ENCODE assay signal across 27 cellular contexts in genomic region chr6:15279047-15279661, GRCh38. TPM values are rescaled to one million over a fixed set of nuclear protein-coding genes. Genes with fewer than 3 reads are reported as not detected.
DNase-seq lines count a peak whose midpoint lies in the region; ATAC-seq and TF ChIP-seq lines count a peak whose summit lies in the region.
"Had no signal": no experiment of that assay in that cellular context is flagged by ENCODE, and none has a peak within 500 bp of the region (broad histone marks: within the 10 kb centered on the region; RNA-seq: fewer than 3 reads in every experiment).

No MANE protein-coding gene starts in this region.

- H3K9me2 ChIP-seq in hepatocyte (replicated peaks; ENCODE audit: insufficient read depth) = no peaks in the 10 kb centered on the region

- no peaks in the 10 kb centered on the region for H3K9me3 ChIP-seq in SK-N-MC (ENCODE audit: low read depth, low read length)
- no peaks in the 10 kb centered on the region for H3K9me3 ChIP-seq in hepatocyte (ENCODE audit: low read depth)
- H3K9me3 ChIP-seq in heart right ventricle = no peaks in the 10 kb centered on the region
- H3K9me3 ChIP-seq: right atrium auricular region had no signal

- H3K36me3 Mint-ChIP-seq in activated naive CD4-positive, alpha-beta T cell treated with anti-CD3 and anti-CD28 coated beads, Interleukin-2, amount 50 U/mL, for 24 hours = peaks cover 5% of the 10 kb centered on the region
- peaks cover 18% of the 10 kb centered on the region for H3K36me3 Mint-ChIP-seq in activated naive CD4-positive, alpha-beta T cell treated with anti-CD3 and anti-CD28 coated beads, Interleukin-2, amount 10 ng/mL, durations not matched to agents 7 days and 5 days
- peaks cover 7% of the 10 kb centered on the region for H3K36me3 Mint-ChIP-seq in stimulated activated memory B cell treated with anti-CD40 and anti-IgM and Interleukin-4, amounts not matched to agents 10 μg/mL and 1 μg/mL and 100 μg/mL, for 72 hours

- peak overlapping the region; percentile 11; the same call in 1 of the 2 replicates for H3K4me3 ChIP-seq in SK-N-MC
- no peak overlapping the region for H3K4me3 ChIP-seq in hepatocyte
- H3K4me3 ChIP-seq in heart right ventricle = no peak overlapping the region
- H3K4me3 ChIP-seq: dorsolateral prefrontal cortex, lung, right atrium auricular region, smooth muscle cell had no signal

- H3K4me1 Mint-ChIP-seq in activated naive CD4-positive, alpha-beta T cell treated with anti-CD3 and anti-CD28 coated beads, Interleukin-2, amount 50 U/mL, for 24 hours = peaks cover 85% of the 10 kb centered on the region
- H3K4me1 Mint-ChIP-seq in activated naive CD4-positive, alpha-beta T cell treated with anti-CD3 and anti-CD28 coated beads, Interleukin-2, amount 10 ng/mL, durations not matched to agents 7 days and 5 days = peaks cover 40% of the 10 kb centered on the region
- peaks cover 88% of the 10 kb centered on the region for H3K4me1 Mint-ChIP-seq in stimulated activated memory B cell treated with anti-CD40 and anti-IgM and Interleukin-4, amounts not matched to agents 10 μg/mL and 1 μg/mL and 100 μg/mL, for 72 hours

- no peak overlapping the region for H2AFZ ChIP-seq in hepatocyte

- TF ChIP-seq CTCF in hepatocyte (IDR thresholded peaks at IDR 0.05; ENCODE audit: poor library complexity) (no peak), heart right ventricle (IDR thresholded peaks at IDR 0.05) (no peak)

- H3K36me3 ChIP-seq in SK-N-MC (ENCODE audit: insufficient read depth, low read length) (peaks cover 10% of the 10 kb centered on the region), hepatocyte (replicated peaks; ENCODE audit: insufficient read depth, low read depth) (no peaks in the 10 kb centered on the region), heart right ventricle (no peaks in the 10 kb centered on the region)
- H3K36me3 ChIP-seq: right atrium auricular region had no signal

- H3K9ac ChIP-seq in SK-N-MC (ENCODE audit: insufficient read length) = no peak overlapping the region
- H3K9ac ChIP-seq: KMS-11 had no signal

- peaks cover 23% of the 10 kb centered on the region for H3K4me1 ChIP-seq in hepatocyte (ENCODE audit: insufficient read depth)
- H3K4me1 ChIP-seq in heart right ventricle = peaks cover 0 to 72% (median 60%) of the 10 kb centered on the region in 9 donors

- H3K27me3 Mint-ChIP-seq in activated naive CD4-positive, alpha-beta T cell treated with anti-CD3 and anti-CD28 coated beads, Interleukin-2, amount 50 U/mL, for 24 hours = no peaks in the 10 kb centered on the region
- no peaks in the 10 kb centered on the region for H3K27me3 Mint-ChIP-seq in activated naive CD4-positive, alpha-beta T cell treated with anti-CD3 and anti-CD28 coated beads, Interleukin-2, amount 10 ng/mL, durations not matched to agents 7 days and 5 days
- no peaks in the 10 kb centered on the region for H3K27me3 Mint-ChIP-seq in stimulated activated memory B cell treated with anti-CD40 and anti-IgM and Interleukin-4, amounts not matched to agents 10 μg/mL and 1 μg/mL and 100 μg/mL, for 72 hours

- intact Hi-C loops in heart right ventricle (cut with DNase I) = no loop called here

- H4K20me1 ChIP-seq in hepatocyte (ENCODE audit: insufficient read depth, poor library complexity, severe bottlenecking) = peaks cover 26% of the 10 kb centered on the region

- H3K79me2 ChIP-seq in hepatocyte = peaks cover 94% of the 10 kb centered on the region

- H3K27me3 ChIP-seq in hepatocyte (no peaks in the 10 kb centered on the region), heart right ventricle (no peaks in the 10 kb centered on the region)
- H3K27me3 ChIP-seq: dorsolateral prefrontal cortex, right atrium auricular region had no signal

- 54% methylated on average over 5 of the region's 5 CpGs for WGBS in hepatocyte (ENCODE audit: low lambda C conversion rate, missing lambda C conversion rate)
- WGBS in heart right ventricle, 2 donors = 75 to 86% methylated on average over 5 of the region's 5 CpGs

- H3K27ac Mint-ChIP-seq in activated naive CD4-positive, alpha-beta T cell treated with anti-CD3 and anti-CD28 coated beads, Interleukin-2, amount 50 U/mL, for 24 hours = peak overlapping the region; percentile 67
- no peak overlapping the region for H3K27ac Mint-ChIP-seq in activated naive CD4-positive, alpha-beta T cell treated with anti-CD3 and anti-CD28 coated beads, Interleukin-2, amount 10 ng/mL, durations not matched to agents 7 days and 5 days
- peak overlapping the region; percentile 52 for H3K27ac Mint-ChIP-seq in stimulated activated memory B cell treated with anti-CD40 and anti-IgM and Interleukin-4, amounts not matched to agents 10 μg/mL and 1 μg/mL and 100 μg/mL, for 72 hours
- H3K27ac Mint-ChIP-seq: CD8-positive, alpha-beta T cell had no signal

- no peak for ATAC-seq in stimulated activated memory B cell treated with anti-CD40 and anti-IgM and Interleukin-4, amounts not matched to agents 10 μg/mL and 1 μg/mL and 100 μg/mL, for 72 hours
- no peak for ATAC-seq in HG02798 (IDR thresholded peaks at IDR 0.05; ENCODE audit: poor library complexity, unreplicated experiment)
- ATAC-seq in HG03108 (IDR thresholded peaks at IDR 0.05; ENCODE audit: unreplicated experiment) = no peak
- ATAC-seq in heart right ventricle = no peak
- ATAC-seq: CD8-positive, alpha-beta T cell; SK-N-SH treated with all-trans-retinoic acid at 6 μM for 48 hours; stimulated activated naive CD8-positive, alpha-beta T cell treated with anti-CD3 and anti-CD28 coated beads, Interleukin-15, Interleukin-2, amounts not matched to agents 100 U/mL and 50 U/mL, for 24 hours had no signal

- no peak overlapping the region for H3K4me3 Mint-ChIP-seq in activated naive CD4-positive, alpha-beta T cell treated with anti-CD3 and anti-CD28 coated beads, Interleukin-2, amount 50 U/mL, for 24 hours
- H3K4me3 Mint-ChIP-seq in activated naive CD4-positive, alpha-beta T cell treated with anti-CD3 and anti-CD28 coated beads, Interleukin-2, amount 10 ng/mL, durations not matched to agents 7 days and 5 days = no peak overlapping the region
- H3K4me3 Mint-ChIP-seq in stimulated activated memory B cell treated with anti-CD40 and anti-IgM and Interleukin-4, amounts not matched to agents 10 μg/mL and 1 μg/mL and 100 μg/mL, for 72 hours = no peak overlapping the region
- H3K4me3 Mint-ChIP-seq: CD8-positive, alpha-beta T cell; neural crest cell had no signal

- no peaks in the 10 kb centered on the region for H3K9me3 Mint-ChIP-seq in activated naive CD4-positive, alpha-beta T cell treated with anti-CD3 and anti-CD28 coated beads, Interleukin-2, amount 50 U/mL, for 24 hours
- H3K9me3 Mint-ChIP-seq in activated naive CD4-positive, alpha-beta T cell treated with anti-CD3 and anti-CD28 coated beads, Interleukin-2, amount 10 ng/mL, durations not matched to agents 7 days and 5 days = no peaks in the 10 kb centered on the region
- H3K9me3 Mint-ChIP-seq in stimulated activated memory B cell treated with anti-CD40 and anti-IgM and Interleukin-4, amounts not matched to agents 10 μg/mL and 1 μg/mL and 100 μg/mL, for 72 hours = no peaks in the 10 kb centered on the region
- H3K9me3 Mint-ChIP-seq: CD8-positive, alpha-beta T cell; neural crest cell had no signal

- peak overlapping the region; percentile 26 for H3K4me2 ChIP-seq in hepatocyte
- H3K4me2 ChIP-seq: KMS-11, smooth muscle cell had no signal

- CTCF ChIA-PET in activated naive CD4-positive, alpha-beta T cell treated with anti-CD3 and anti-CD28 coated beads, Interleukin-2, amount 10 ng/mL, durations not matched to agents 7 days and 5 days (lab: Charles Lee) = interaction anchor here (1.9 kb wide), 1 partner anchor 9 kb away, joined by 7 read pairs; no protein-coding TSS in a partner anchor

- H3K27ac ChIP-seq in SK-N-MC = peak overlapping the region; percentile 60
- peak overlapping the region; percentile 48 for H3K27ac ChIP-seq in hepatocyte
- H3K27ac ChIP-seq in heart right ventricle = no peak overlapping the region
- H3K27ac ChIP-seq: dorsolateral prefrontal cortex, HL-60, KMS-11, right atrium auricular region had no signal

- DNase-seq in activated naive CD4-positive, alpha-beta T cell treated with anti-CD3 and anti-CD28 coated beads, Interleukin-2, amount 10 ng/mL, durations not matched to agents 7 days and 5 days = no peak
- DNase-seq in SK-N-MC (ENCODE audit: low read depth, low spot score) (no peak), hepatocyte (ENCODE audit: low spot score) (no peak), heart right ventricle (no peak)
- DNase-seq: activated CD4-positive, alpha-beta T cell treated with anti-CD3 and anti-CD28 coated beads for 48 hours; activated naive CD4-positive, alpha-beta T cell treated with Interleukin-2 at 50 U/mL for 16 hours; amygdala; CD8-positive, alpha-beta T cell; dorsolateral prefrontal cortex; EL; GOT3; MM.1S; NCI-H1105 treated with DMSO at 0.1 percent for 48 hours; NCI-H1930; NCI-H510A treated with DMSO at 0.1 percent for 48 hours; stimulated activated naive CD8-positive, alpha-beta T cell treated with anti-CD3 and anti-CD28 coated beads, Interleukin-15, Interleukin-2, amounts not matched to agents 100 U/mL and 50 U/mL, for 24 hours had no signal

RNA-seq across cellular contexts. Expression of gene JARID2, which starts 33.3 kb away (rescaled TPM):
- total RNA-seq in hepatocyte (7.7 and 11.6 TPM in 2 replicates), heart right ventricle (10 to 100 TPM in 4 of 10 donors, 1 to 10 TPM in 6; 5.8 to 11.6 (median 9.4) TPM)
- polyA plus RNA-seq in hepatocyte (4.6 and 6.8 TPM in 2 replicates), heart right ventricle (1 to 10 TPM; 2.3 to 5.1 TPM)

Comparison
In these comparisons a context has a peak if more than half of its experiments do, and no peak if none do; other contexts are left out.
1. H3K27ac ChIP-seq: peak in SK-N-MC (single experiment) and hepatocyte (single experiment); none in heart right ventricle (0 of 10).